Comparison of ENCODE assay signal across 8 cellular contexts in the genomic region with DNA sequence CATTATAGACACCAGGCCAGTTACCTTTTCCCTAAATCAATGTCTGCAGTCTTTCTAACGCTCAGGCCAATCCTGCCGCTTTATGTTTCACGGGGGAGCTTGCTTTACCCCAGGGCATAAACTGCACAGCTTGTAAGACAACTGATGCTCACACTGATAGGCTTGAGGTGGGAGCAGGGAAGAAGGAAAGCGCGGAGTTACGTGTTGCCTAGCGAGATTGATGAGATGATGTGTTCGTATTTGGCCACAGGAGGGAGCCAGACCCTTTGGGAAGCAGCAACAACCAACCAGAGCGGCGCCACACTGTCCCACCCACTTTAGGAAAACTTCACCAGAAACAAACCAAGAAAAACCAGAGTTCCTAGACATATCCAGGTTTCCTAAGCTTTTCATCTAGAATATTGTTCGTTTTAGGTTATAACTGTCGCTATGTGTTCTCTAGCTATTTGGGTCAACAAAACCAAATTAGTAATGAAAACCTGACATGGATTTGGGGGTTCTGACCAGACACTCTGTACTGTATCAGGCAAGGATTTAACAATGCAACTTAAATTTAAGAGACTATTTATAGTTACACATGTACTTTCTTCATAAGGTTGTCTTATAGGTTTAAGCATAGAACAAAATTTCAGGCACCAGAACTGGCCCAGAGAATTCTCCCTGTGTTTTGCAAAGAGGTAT. TPM values are rescaled to one million over a fixed set of nuclear protein-coding genes. Genes with fewer than 3 reads are reported as not detected.
DNase-seq lines count a peak whose midpoint lies in the region; ATAC-seq and TF ChIP-seq lines count a peak whose summit lies in the region.

No MANE protein-coding gene starts in this region.

- DNase-seq in AG09319 (ENCODE audit: extremely low read depth, low read depth) (peak; percentile 65), NCI-H510A treated with DMSO at 0.1 percent for 48 hours (lab: John Stamatoyannopoulos, UW) (peak; percentile 91), coronary artery (ENCODE audit: low spot score) (peak; percentile 81), lower leg skin (ENCODE audit: low spot score in 2 of 2) (peak; percentile 70 to 93)
- peak; percentile 79 for DNase-seq in activated CD4-positive, alpha-beta T cell treated with anti-CD3 and anti-CD28 coated beads for 48 hours
- DNase-seq in stimulated activated CD4-positive, alpha-beta T cell treated with anti-CD3 and anti-CD28 coated beads, TNF-alpha, amount 100 ng/mL, for 4 hours (ENCODE audit: low read depth in 3 of 3), result peak; percentile 31 to 57 (median 50)

- peak overlapping the region; percentile 44 for H3K4me3 ChIP-seq in coronary artery
- no peak overlapping the region for H3K4me3 ChIP-seq in lower leg skin (ENCODE audit: low read depth, poor library complexity, severe bottlenecking)

- ATAC-seq in GM19025 (IDR thresholded peaks at IDR 0.05; ENCODE audit: low read depth, unreplicated experiment) (peak; percentile 93), HG03354 (IDR thresholded peaks at IDR 0.05; ENCODE audit: poor library complexity, severe bottlenecking, unreplicated experiment) (peak; percentile 94)

- intact Hi-C loops in lower leg skin (cut with DNase I; ENCODE audit: low total_unique reads), result no loop called here

- 4% methylated on average over 12 of the region's 12 CpGs for WGBS in lower leg skin, 2 donors

- peak; percentile 88 for TF ChIP-seq CTCF in AG09319 (IDR thresholded peaks at IDR 0.05; ENCODE audit: low read depth, low read length)
- peak; percentile 64 for TF ChIP-seq CTCF in coronary artery (IDR thresholded peaks at IDR 0.05)
- peak in 1 of 3 donors; percentile 24 for TF ChIP-seq CTCF in lower leg skin (IDR thresholded peaks at IDR 0.05)

- H3K27ac ChIP-seq in coronary artery, result no peak overlapping the region

- no peak for TF ChIP-seq POLR2A in lower leg skin (IDR thresholded peaks at IDR 0.05)

RNA-seq across cellular contexts. Expression of gene IL26, which starts 2.4 kb away (rescaled TPM):
- not detected for total RNA-seq in lower leg skin

RNA-seq across cellular contexts. Expression of gene IL22, which starts 30.2 kb away (rescaled TPM):
- not detected for total RNA-seq in lower leg skin
